ENCODE assay signal across 21 cellular contexts in genomic region chr19:16375157-16375935, GRCh38. TPM values are rescaled to one million over a fixed set of nuclear protein-coding genes. Genes with fewer than 3 reads are reported as not detected.
DNase-seq lines count a peak whose midpoint lies in the region; ATAC-seq lines count a peak whose summit lies in the region.
"Had no signal": no experiment of that assay in that cellular context is flagged by ENCODE, and none has a peak within 500 bp of the region (broad histone marks: within the 10 kb centered on the region; RNA-seq: fewer than 3 reads in every experiment).

No MANE protein-coding gene starts in this region.

- H3K27ac Mint-ChIP-seq in activated T-cell treated with anti-CD3 and anti-CD28 coated beads, Interleukin-2, amount 50 U/mL, for 24 hours: no peak overlapping the region
- peak overlapping the region in 5 of 7 donors; percentile 95 to 97 (median 97) for H3K27ac Mint-ChIP-seq in CD4-positive, alpha-beta memory T cell
- peak overlapping the region; percentile 79 for H3K27ac Mint-ChIP-seq in activated CD8-positive, alpha-beta T cell treated with anti-CD3 and anti-CD28 coated beads, Interleukin-2, amount 10 ng/mL, durations not matched to agents 7 days and 5 days
- H3K27ac Mint-ChIP-seq in natural killer cell treated with Interleukin-12 subunit alpha and Interleukin-12 subunit beta and Interleukin-15 and Interleukin-18, amount 100 ng/mL, for 72 hours: no peak overlapping the region
- H3K27ac Mint-ChIP-seq: dendritic cell treated with granulocyte-macrophage colony-stimulating factor and Interleukin-4, amounts not matched to agents 40 ng/mL and 50 ng/mL, for 4 days had no signal

- H3K4me1 ChIP-seq in CD4-positive, alpha-beta memory T cell (ENCODE audit: insufficient read depth, low read length): peaks cover 97% of the 10 kb centered on the region

- no peaks in the 10 kb centered on the region for H3K27me3 Mint-ChIP-seq in activated T-cell treated with anti-CD3 and anti-CD28 coated beads, Interleukin-2, amount 50 U/mL, for 4 hours (ENCODE audit: low read depth)
- H3K27me3 Mint-ChIP-seq in activated T-cell treated with anti-CD3 and anti-CD28 coated beads, Interleukin-2, amount 50 U/mL, for 24 hours: peaks cover 8% of the 10 kb centered on the region
- H3K27me3 Mint-ChIP-seq in CD4-positive, alpha-beta memory T cell: no peaks in the 10 kb centered on the region
- H3K27me3 Mint-ChIP-seq in activated CD8-positive, alpha-beta T cell treated with anti-CD3 and anti-CD28 coated beads, Interleukin-2, amount 10 ng/mL, durations not matched to agents 7 days and 5 days (ENCODE audit: low read depth): peaks cover 3% of the 10 kb centered on the region
- peaks cover 0 to 3% of the 10 kb centered on the region in 2 donors for H3K27me3 Mint-ChIP-seq in natural killer cell treated with Interleukin-12 subunit alpha and Interleukin-12 subunit beta and Interleukin-15 and Interleukin-18, amount 100 ng/mL, for 72 hours

- H3K9me3 Mint-ChIP-seq in activated T-cell treated with anti-CD3 and anti-CD28 coated beads, Interleukin-2, amount 50 U/mL, for 4 hours: no peaks in the 10 kb centered on the region
- H3K9me3 Mint-ChIP-seq in activated T-cell treated with anti-CD3 and anti-CD28 coated beads, Interleukin-2, amount 50 U/mL, for 24 hours: no peaks in the 10 kb centered on the region
- no peaks in the 10 kb centered on the region for H3K9me3 Mint-ChIP-seq in CD4-positive, alpha-beta memory T cell
- H3K9me3 Mint-ChIP-seq in activated CD8-positive, alpha-beta T cell treated with anti-CD3 and anti-CD28 coated beads, Interleukin-2, amount 10 ng/mL, durations not matched to agents 7 days and 5 days (ENCODE audit: insufficient read depth): no peaks in the 10 kb centered on the region
- H3K9me3 Mint-ChIP-seq in natural killer cell treated with Interleukin-12 subunit alpha and Interleukin-12 subunit beta and Interleukin-15 and Interleukin-18, amount 100 ng/mL, for 72 hours: no peaks in the 10 kb centered on the region
- H3K9me3 Mint-ChIP-seq: dendritic cell treated with granulocyte-macrophage colony-stimulating factor and Interleukin-4, amounts not matched to agents 40 ng/mL and 50 ng/mL, for 4 days had no signal

- H3K4me3 Mint-ChIP-seq in activated T-cell treated with anti-CD3 and anti-CD28 coated beads, Interleukin-2, amount 50 U/mL, for 4 hours: peak overlapping the region; percentile 37
- H3K4me3 Mint-ChIP-seq in activated T-cell treated with anti-CD3 and anti-CD28 coated beads, Interleukin-2, amount 50 U/mL, for 24 hours: no peak overlapping the region
- H3K4me3 Mint-ChIP-seq in CD4-positive, alpha-beta memory T cell: peak overlapping the region; percentile 63 to 89 (median 80)
- H3K4me3 Mint-ChIP-seq in activated CD8-positive, alpha-beta T cell treated with anti-CD3 and anti-CD28 coated beads, Interleukin-2, amount 10 ng/mL, durations not matched to agents 7 days and 5 days: no peak overlapping the region
- no peak overlapping the region for H3K4me3 Mint-ChIP-seq in natural killer cell treated with Interleukin-12 subunit alpha and Interleukin-12 subunit beta and Interleukin-15 and Interleukin-18, amount 100 ng/mL, for 72 hours
- H3K4me3 Mint-ChIP-seq: dendritic cell treated with granulocyte-macrophage colony-stimulating factor and Interleukin-4, amounts not matched to agents 40 ng/mL and 50 ng/mL, for 4 days had no signal

- peak overlapping the region; percentile 35 for H3K27ac ChIP-seq in CD4-positive, alpha-beta memory T cell (ENCODE audit: low read depth, low read length)
- H3K27ac ChIP-seq: upper lobe of right lung, WERI-Rb-1 had no signal

- intact Hi-C loops in CD4-positive, alpha-beta memory T cell (cut with micrococcal nuclease): no loop called here

- CTCF ChIA-PET in CD4-positive, alpha-beta memory T cell (lab: Charles Lee; ENCODE audit: partially characterized antibody): interaction anchor here (1.3 to 10.2 kb wide), 11 partner anchors 7 to 128 kb away, joined by 4 to 143 read pairs (median 11); no protein-coding TSS in a partner anchor
- CTCF ChIA-PET in activated CD8-positive, alpha-beta T cell treated with anti-CD3 and anti-CD28 coated beads, Interleukin-2, amount 10 ng/mL, durations not matched to agents 7 days and 5 days (lab: Charles Lee): interaction anchor here (0.6 to 4.6 kb wide), 14 partner anchors 7 to 190 kb away, joined by 3 to 48 read pairs (median 8); no protein-coding TSS in a partner anchor

- POLR2A ChIA-PET in CD4-positive, alpha-beta memory T cell (lab: Charles Lee; ENCODE audit: partially characterized antibody): interaction anchor here (1.0 to 34.9 kb wide), 5 partner anchors 1 to 128 kb away, joined by 3 to 6478 read pairs (median 1006); partner anchors contain the start of gene KLF2
- POLR2A ChIA-PET in activated CD8-positive, alpha-beta T cell treated with anti-CD3 and anti-CD28 coated beads, Interleukin-2, amount 10 ng/mL, durations not matched to agents 7 days and 5 days (lab: Charles Lee): interaction anchor here (1.0 to 22.4 kb wide), 7 partner anchors 8 to 46 kb away, joined by 3 to 556 read pairs (median 4); partner anchors contain the start of gene KLF2

- H3K4me1 Mint-ChIP-seq in activated T-cell treated with anti-CD3 and anti-CD28 coated beads, Interleukin-2, amount 50 U/mL, for 4 hours (ENCODE audit: low read depth): peaks cover 58% of the 10 kb centered on the region
- peaks cover 57% of the 10 kb centered on the region for H3K4me1 Mint-ChIP-seq in activated T-cell treated with anti-CD3 and anti-CD28 coated beads, Interleukin-2, amount 50 U/mL, for 24 hours (ENCODE audit: low read depth)
- peaks cover 11 to 67% (median 44%) of the 10 kb centered on the region in 4 donors for H3K4me1 Mint-ChIP-seq in CD4-positive, alpha-beta memory T cell
- peaks cover 50% of the 10 kb centered on the region for H3K4me1 Mint-ChIP-seq in activated CD8-positive, alpha-beta T cell treated with anti-CD3 and anti-CD28 coated beads, Interleukin-2, amount 10 ng/mL, durations not matched to agents 7 days and 5 days (ENCODE audit: low read depth)
- H3K4me1 Mint-ChIP-seq in natural killer cell treated with Interleukin-12 subunit alpha and Interleukin-12 subunit beta and Interleukin-15 and Interleukin-18, amount 100 ng/mL, for 72 hours (ENCODE audit: low read depth in 2 of 2): peaks cover 37 to 43% of the 10 kb centered on the region in 2 donors

- no peaks in the 10 kb centered on the region for H3K36me3 ChIP-seq in CD4-positive, alpha-beta memory T cell (ENCODE audit: insufficient read depth, low read length)
- H3K36me3 ChIP-seq: ovary had no signal

- H3K36me3 Mint-ChIP-seq in activated T-cell treated with anti-CD3 and anti-CD28 coated beads, Interleukin-2, amount 50 U/mL, for 4 hours (ENCODE audit: insufficient read depth): peaks cover 29% of the 10 kb centered on the region
- peaks cover 51% of the 10 kb centered on the region for H3K36me3 Mint-ChIP-seq in activated T-cell treated with anti-CD3 and anti-CD28 coated beads, Interleukin-2, amount 50 U/mL, for 24 hours (ENCODE audit: low read depth)
- H3K36me3 Mint-ChIP-seq in CD4-positive, alpha-beta memory T cell: peaks cover 13 to 19% of the 10 kb centered on the region in 2 donors
- H3K36me3 Mint-ChIP-seq in activated CD8-positive, alpha-beta T cell treated with anti-CD3 and anti-CD28 coated beads, Interleukin-2, amount 10 ng/mL, durations not matched to agents 7 days and 5 days (ENCODE audit: low read depth): peaks cover 56% of the 10 kb centered on the region
- H3K36me3 Mint-ChIP-seq in natural killer cell treated with Interleukin-12 subunit alpha and Interleukin-12 subunit beta and Interleukin-15 and Interleukin-18, amount 100 ng/mL, for 72 hours: no peaks in the 10 kb centered on the region

- ATAC-seq in activated T-cell treated with anti-CD3 and anti-CD28 coated beads, Interleukin-2, amount 50 U/mL, for 4 hours: no peak
- no peak for ATAC-seq in activated CD8-positive, alpha-beta T cell treated with anti-CD3 and anti-CD28 coated beads, Interleukin-2, amount 10 ng/mL, durations not matched to agents 7 days and 5 days
- no peak for ATAC-seq in natural killer cell treated with Interleukin-12 subunit alpha and Interleukin-12 subunit beta and Interleukin-15 and Interleukin-18, amount 100 ng/mL, for 72 hours
- ATAC-seq in GM18858 (IDR thresholded peaks at IDR 0.05; ENCODE audit: unreplicated experiment): no peak
- ATAC-seq in HG03095 (IDR thresholded peaks at IDR 0.05; ENCODE audit: unreplicated experiment): no peak
- ATAC-seq: Panc1, right cardiac atrium, upper lobe of right lung had no signal

- H3K9me3 ChIP-seq in CD4-positive, alpha-beta memory T cell (ENCODE audit: control insufficient read depth in 1 of 2, low read length in 2 of 2): no peaks in the 10 kb centered on the region
- H3K9me3 ChIP-seq: BLaER1 treated with 17β-estradiol and CSF1 and Interleukin-3, amounts not matched to agents 10 nM and 100 nM; ovary; upper lobe of right lung had no signal

- H3K27me3 ChIP-seq in CD4-positive, alpha-beta memory T cell (ENCODE audit: insufficient read depth, low read length): no peaks in the 10 kb centered on the region
- H3K27me3 ChIP-seq: ovary, upper lobe of right lung had no signal

- H3K4me3 ChIP-seq in CD4-positive, alpha-beta memory T cell (ENCODE audit: low read length in 2 of 2): peak overlapping the region; percentile 16 to 30
- H3K4me3 ChIP-seq: BLaER1 treated with 17β-estradiol and CSF1 and Interleukin-3, amounts not matched to agents 10 nM and 100 nM; ovary; upper lobe of right lung had no signal

- DNase-seq in activated T-cell treated with anti-CD3 and anti-CD28 coated beads, Interleukin-2, amount 50 U/mL, for 4 hours: no peak
- no peak for DNase-seq in activated T-cell treated with anti-CD3 and anti-CD28 coated beads, Interleukin-2, amount 50 U/mL, for 24 hours
- DNase-seq in CD4-positive, alpha-beta memory T cell: no peak
- no peak for DNase-seq in activated CD8-positive, alpha-beta T cell treated with anti-CD3 and anti-CD28 coated beads, Interleukin-2, amount 10 ng/mL, durations not matched to agents 7 days and 5 days
- DNase-seq in natural killer cell treated with Interleukin-12 subunit alpha and Interleukin-12 subunit beta and Interleukin-15 and Interleukin-18, amount 100 ng/mL, for 72 hours (ENCODE audit: low spot score): peak; percentile 15
- DNase-seq in NCI-H2029 (lab: John Stamatoyannopoulos, UW): no peak
- DNase-seq: activated CD4-positive, alpha-beta T cell treated with anti-CD3 and anti-CD28 coated beads, Interleukin-2, amount 50 U/mL, for 48 hours; EL; IMR-90; NCI-H2107; NCI-H510A treated with DMSO at 0.1 percent for 48 hours; NK-92 treated with Interleukin-12 subunit alpha and Interleukin-12 subunit beta, amount 100 ng/mL, for 24 hours; upper lobe of right lung; WERI-Rb-1 had no signal

RNA-seq across cellular contexts. Expression of gene KLF2, which starts 50.7 kb away (rescaled TPM):
- total RNA-seq in activated T-cell treated with anti-CD3 and anti-CD28 coated beads, Interleukin-2, amount 50 U/mL, for 4 hours: 1 to 10 TPM; 1.4 to 2.5 (median 2.4) TPM
- 100 to 1,000 TPM; 425 to 437 TPM for total RNA-seq in CD4-positive, alpha-beta memory T cell
- 100 to 1,000 TPM; 120 to 300 TPM for polyA plus RNA-seq in CD4-positive, alpha-beta memory T cell
- total RNA-seq in activated CD8-positive, alpha-beta T cell treated with anti-CD3 and anti-CD28 coated beads, Interleukin-2, amount 10 ng/mL, durations not matched to agents 7 days and 5 days: 100 to 1,000 TPM in 1 of 2 experiments, 10 to 100 TPM in 1; 96.0 to 100 TPM
- total RNA-seq in natural killer cell treated with Interleukin-12 subunit alpha and Interleukin-12 subunit beta and Interleukin-15 and Interleukin-18, amount 100 ng/mL, for 72 hours: 1 to 10 TPM; 3.4 to 6.7 TPM

Comparison
In these comparisons a context has a peak if more than half of its experiments do, and no peak if none do; other contexts are left out.
1. H3K4me3 Mint-ChIP-seq: peak in activated T-cell treated with anti-CD3 and anti-CD28 coated beads, Interleukin-2, amount 50 U/mL, for 4 hours (single experiment) and CD4-positive, alpha-beta memory T cell (8 of 8); none in activated T-cell treated with anti-CD3 and anti-CD28 coated beads, Interleukin-2, amount 50 U/mL, for 24 hours (single experiment), activated CD8-positive, alpha-beta T cell treated with anti-CD3 and anti-CD28 coated beads, Interleukin-2, amount 10 ng/mL, durations not matched to agents 7 days and 5 days (single experiment) and natural killer cell treated with Interleukin-12 subunit alpha and Interleukin-12 subunit beta and Interleukin-15 and Interleukin-18, amount 100 ng/mL, for 72 hours (single experiment).
2. H3K27ac Mint-ChIP-seq: peak in CD4-positive, alpha-beta memory T cell (5 of 7) and activated CD8-positive, alpha-beta T cell treated with anti-CD3 and anti-CD28 coated beads, Interleukin-2, amount 10 ng/mL, durations not matched to agents 7 days and 5 days (single experiment); none in activated T-cell treated with anti-CD3 and anti-CD28 coated beads, Interleukin-2, amount 50 U/mL, for 24 hours (single experiment) and natural killer cell treated with Interleukin-12 subunit alpha and Interleukin-12 subunit beta and Interleukin-15 and Interleukin-18, amount 100 ng/mL, for 72 hours (0 of 2).
3. RNA of gene KLF2, which starts 50.7 kb away (total RNA-seq): 425 to 437 TPM in CD4-positive, alpha-beta memory T cell and 96.0 to 100 TPM in activated CD8-positive, alpha-beta T cell treated with anti-CD3 and anti-CD28 coated beads, Interleukin-2, amount 10 ng/mL, durations not matched to agents 7 days and 5 days; 3.4 to 6.7 TPM in natural killer cell treated with Interleukin-12 subunit alpha and Interleukin-12 subunit beta and Interleukin-15 and Interleukin-18, amount 100 ng/mL, for 72 hours and 1.4 to 2.5 TPM in activated T-cell treated with anti-CD3 and anti-CD28 coated beads, Interleukin-2, amount 50 U/mL, for 4 hours; every median in the first group is over 10 times any median in the second.